ENCODE assay signal across 14 cellular contexts in the genomic region with DNA sequence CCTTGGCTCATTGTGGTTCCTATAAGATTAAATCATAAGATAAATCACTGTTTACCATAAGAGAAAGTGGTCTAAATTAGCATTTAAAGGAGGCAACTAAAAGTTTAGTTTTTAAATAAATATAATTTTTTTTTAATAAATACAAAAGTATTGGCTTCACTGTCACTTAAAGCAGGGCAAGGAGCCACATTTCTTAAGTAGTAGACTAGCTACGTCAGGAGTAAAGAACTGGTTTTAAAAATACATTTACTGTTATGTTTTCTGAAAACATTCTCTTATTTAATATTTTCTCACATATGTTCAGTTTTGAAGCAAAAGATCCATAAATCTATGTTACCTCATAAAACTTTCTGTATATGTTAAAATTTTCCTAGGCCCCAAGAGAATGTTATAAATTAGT. TPM values are rescaled to one million over a fixed set of nuclear protein-coding genes. Genes with fewer than 3 reads are reported as not detected.
DNase-seq lines count a peak whose midpoint lies in the region; ATAC-seq, FAIRE-seq and TF ChIP-seq lines count a peak whose summit lies in the region.
"Had no signal": no experiment of that assay in that cellular context is flagged by ENCODE, and none has a peak within 500 bp of the region (broad histone marks: within the 10 kb centered on the region; RNA-seq: fewer than 3 reads in every experiment).

No MANE protein-coding gene starts in this region.

- H3K9ac ChIP-seq in liver (ENCODE audit: low read depth in 1 of 2, low read length in 2 of 2): peak overlapping the region; percentile 39 to 82

- no peak for TF ChIP-seq RAD21 in liver (IDR thresholded peaks at IDR 0.05)

- DNase-seq in A673 (ENCODE audit: low spot score) (no peak), astrocyte of the cerebellum (ENCODE audit: low read depth) (no peak), small intestine (no peak), foreskin fibroblast (no peak), NCI-H2081 (lab: John Stamatoyannopoulos, UW) (no peak)
- DNase-seq: activated naive CD4-positive, alpha-beta T cell treated with anti-CD3 and anti-CD28 coated beads, Interleukin-2, amount 10 ng/mL, durations not matched to agents 7 days and 5 days; MG63; SW 1271; WERI-Rb-1 had no signal

- peaks cover 55% of the 10 kb centered on the region for H3K4me1 ChIP-seq in A673 (ENCODE audit: insufficient read depth, low read length, poor library complexity, severe bottlenecking)
- H3K4me1 ChIP-seq in liver (ENCODE audit: control insufficient read depth in 4 of 4, insufficient read depth in 4 of 4, low read length in 3 of 4): peaks cover 3 to 25% (median 19%) of the 10 kb centered on the region in 4 donors
- H3K4me1 ChIP-seq in small intestine (ENCODE audit: control insufficient read depth in 2 of 2, insufficient read depth in 1 of 2, low read depth in 1 of 2, low read length in 1 of 2): peaks cover 6 to 9% of the 10 kb centered on the region in 2 donors

- H3K36me3 ChIP-seq in A673 (ENCODE audit: insufficient read depth, low read length, poor library complexity, severe bottlenecking): no peaks in the 10 kb centered on the region
- peaks cover 0 to 3% (median under 1%) of the 10 kb centered on the region in 4 donors for H3K36me3 ChIP-seq in liver (ENCODE audit: control insufficient read depth in 4 of 4, insufficient read depth in 3 of 4, low read depth in 1 of 4, low read length in 3 of 4)
- no peaks in the 10 kb centered on the region for H3K36me3 ChIP-seq in small intestine (ENCODE audit: control insufficient read depth in 2 of 2, insufficient read depth in 2 of 2, low read length in 2 of 2)
- H3K36me3 ChIP-seq: WERI-Rb-1 had no signal

- H3K9me3 ChIP-seq in A673 (ENCODE audit: low read depth, low read length, poor library complexity, severe bottlenecking): no peaks in the 10 kb centered on the region
- H3K9me3 ChIP-seq in liver (ENCODE audit: control insufficient read depth in 4 of 4, low read length in 3 of 4): no peaks in the 10 kb centered on the region
- no peaks in the 10 kb centered on the region for H3K9me3 ChIP-seq in small intestine (ENCODE audit: control insufficient read depth, low read depth)
- H3K9me3 ChIP-seq: MG63 had no signal

- peak overlapping the region; percentile 47 for H3K27ac ChIP-seq in A673 (ENCODE audit: low read depth, low read length, poor library complexity, severe bottlenecking)
- peak overlapping the region; percentile 2 to 69 for H3K27ac ChIP-seq in liver (ENCODE audit: low read depth in 1 of 2, low read length in 2 of 2)
- no peak overlapping the region for H3K27ac ChIP-seq in small intestine (ENCODE audit: low read depth in 1 of 2, low read length in 1 of 2)
- H3K27ac ChIP-seq: WERI-Rb-1 had no signal

- POLR2A ChIA-PET in A673 (lab: Charles Lee; ENCODE audit: low non-redundant PET): no interaction called here

- no peaks in the 10 kb centered on the region for H3K27me3 ChIP-seq in A673 (replicated peaks; ENCODE audit: insufficient read depth, low read depth, low read length, poor library complexity)
- no peaks in the 10 kb centered on the region for H3K27me3 ChIP-seq in liver (ENCODE audit: control insufficient read depth in 4 of 4, insufficient read depth in 4 of 4, low read length in 3 of 4)
- H3K27me3 ChIP-seq in small intestine (ENCODE audit: control insufficient read depth in 2 of 2, insufficient read depth in 2 of 2, low read length in 2 of 2): no peaks in the 10 kb centered on the region
- H3K27me3 ChIP-seq: MG63 had no signal

- no TSS peak for BruUV-seq in A673 (replicated peaks; lab: Mats Ljungman, UMichigan)

- ATAC-seq in HG03469 (IDR thresholded peaks at IDR 0.05; ENCODE audit: unreplicated experiment): no peak
- no peak for ATAC-seq in GM18861 (IDR thresholded peaks at IDR 0.05; ENCODE audit: unreplicated experiment)

- in situ Hi-C loops in astrocyte of the cerebellum (cut with HindIII; ENCODE audit: low sequenced_read_pairs): no loop called here

- intact Hi-C loops in A673 (cut with micrococcal nuclease; ENCODE audit: unreplicated experiment): no loop called here

- H3K4me3 ChIP-seq in A673 (ENCODE audit: low read depth, low read length, poor library complexity, severe bottlenecking): peak overlapping the region; percentile 28
- H3K4me3 ChIP-seq in astrocyte of the cerebellum (ENCODE audit: low read depth, low read length): peak overlapping the region; percentile 14
- H3K4me3 ChIP-seq in liver (ENCODE audit: low read depth in 1 of 3, low read length in 3 of 3): peak overlapping the region in 1 of 3 donors; percentile 16
- H3K4me3 ChIP-seq in small intestine (ENCODE audit: low read depth in 1 of 2, low read length in 2 of 2): no peak overlapping the region
- H3K4me3 ChIP-seq in foreskin fibroblast (ENCODE audit: low read depth in 1 of 2, low read length in 2 of 2): peak overlapping the region in 1 of 2 donors; percentile 39

- CTCF ChIA-PET in A673 (lab: Charles Lee): interaction anchor here (0.7 kb wide), 1 partner anchor 328 kb away, joined by 3 read pairs; no protein-coding TSS in a partner anchor

- 64% methylated on average over 1 of the region's 1 CpG for WGBS in liver
- WGBS in small intestine, 3 donors: 64 to 87% (median 77%) methylated on average over 1 of the region's 1 CpG

- FAIRE-seq in small intestine (lab: Jason Lieb, UNC): peak; percentile 62

- TF ChIP-seq CTCF in A673 (conservative IDR thresholded peaks at IDR 0.05; ENCODE audit: low read depth, low read length) (no peak), astrocyte of the cerebellum (IDR thresholded peaks at IDR 0.05; ENCODE audit: low read depth, low read length, missing control alignments) (no peak), liver (IDR thresholded peaks at IDR 0.05; ENCODE audit: low read depth, low read length, missing input control) (no peak), foreskin fibroblast (IDR thresholded peaks at IDR 0.05; ENCODE audit: low read depth, low read length) (no peak)

TF ChIP-seq in liver, 16 proteins besides CTCF, POLR2A, EP300 and RAD21:
- TF ChIP-seq FOXA2 (IDR thresholded peaks at IDR 0.05) (no peak), SP1 (IDR thresholded peaks at IDR 0.05) (no peak), RXRA (IDR thresholded peaks at IDR 0.05) (no peak), GABPA (IDR thresholded peaks at IDR 0.05 in 1 of 2, conservative IDR thresholded peaks at IDR 0.05 in 1 of 2) (no peak), FOXA1 (IDR thresholded peaks at IDR 0.05) (no peak), JUND (IDR thresholded peaks at IDR 0.05) (no peak), TAF1 (conservative IDR thresholded peaks at IDR 0.05) (no peak), HNF4A (conservative IDR thresholded peaks at IDR 0.05) (no peak)
- TF ChIP-seq, protein P1, sequence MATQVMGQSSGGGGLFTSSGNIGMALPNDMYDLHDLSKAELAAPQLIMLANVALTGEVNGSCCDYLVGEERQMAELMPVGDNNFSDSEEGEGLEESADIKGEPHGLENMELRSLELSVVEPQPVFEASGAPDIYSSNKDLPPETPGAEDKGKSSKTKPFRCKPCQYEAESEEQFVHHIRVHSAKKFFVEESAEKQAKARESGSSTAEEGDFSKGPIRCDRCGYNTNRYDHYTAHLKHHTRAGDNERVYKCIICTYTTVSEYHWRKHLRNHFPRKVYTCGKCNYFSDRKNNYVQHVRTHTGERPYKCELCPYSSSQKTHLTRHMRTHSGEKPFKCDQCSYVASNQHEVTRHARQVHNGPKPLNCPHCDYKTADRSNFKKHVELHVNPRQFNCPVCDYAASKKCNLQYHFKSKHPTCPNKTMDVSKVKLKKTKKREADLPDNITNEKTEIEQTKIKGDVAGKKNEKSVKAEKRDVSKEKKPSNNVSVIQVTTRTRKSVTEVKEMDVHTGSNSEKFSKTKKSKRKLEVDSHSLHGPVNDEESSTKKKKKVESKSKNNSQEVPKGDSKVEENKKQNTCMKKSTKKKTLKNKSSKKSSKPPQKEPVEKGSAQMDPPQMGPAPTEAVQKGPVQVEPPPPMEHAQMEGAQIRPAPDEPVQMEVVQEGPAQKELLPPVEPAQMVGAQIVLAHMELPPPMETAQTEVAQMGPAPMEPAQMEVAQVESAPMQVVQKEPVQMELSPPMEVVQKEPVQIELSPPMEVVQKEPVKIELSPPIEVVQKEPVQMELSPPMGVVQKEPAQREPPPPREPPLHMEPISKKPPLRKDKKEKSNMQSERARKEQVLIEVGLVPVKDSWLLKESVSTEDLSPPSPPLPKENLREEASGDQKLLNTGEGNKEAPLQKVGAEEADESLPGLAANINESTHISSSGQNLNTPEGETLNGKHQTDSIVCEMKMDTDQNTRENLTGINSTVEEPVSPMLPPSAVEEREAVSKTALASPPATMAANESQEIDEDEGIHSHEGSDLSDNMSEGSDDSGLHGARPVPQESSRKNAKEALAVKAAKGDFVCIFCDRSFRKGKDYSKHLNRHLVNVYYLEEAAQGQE (IDR thresholded peaks at IDR 0.05): no peak
- TF ChIP-seq, protein P2, sequence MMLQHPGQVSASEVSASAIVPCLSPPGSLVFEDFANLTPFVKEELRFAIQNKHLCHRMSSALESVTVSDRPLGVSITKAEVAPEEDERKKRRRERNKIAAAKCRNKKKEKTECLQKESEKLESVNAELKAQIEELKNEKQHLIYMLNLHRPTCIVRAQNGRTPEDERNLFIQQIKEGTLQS (IDR thresholded peaks at IDR 0.05): no peak
- TF ChIP-seq, protein P3, sequence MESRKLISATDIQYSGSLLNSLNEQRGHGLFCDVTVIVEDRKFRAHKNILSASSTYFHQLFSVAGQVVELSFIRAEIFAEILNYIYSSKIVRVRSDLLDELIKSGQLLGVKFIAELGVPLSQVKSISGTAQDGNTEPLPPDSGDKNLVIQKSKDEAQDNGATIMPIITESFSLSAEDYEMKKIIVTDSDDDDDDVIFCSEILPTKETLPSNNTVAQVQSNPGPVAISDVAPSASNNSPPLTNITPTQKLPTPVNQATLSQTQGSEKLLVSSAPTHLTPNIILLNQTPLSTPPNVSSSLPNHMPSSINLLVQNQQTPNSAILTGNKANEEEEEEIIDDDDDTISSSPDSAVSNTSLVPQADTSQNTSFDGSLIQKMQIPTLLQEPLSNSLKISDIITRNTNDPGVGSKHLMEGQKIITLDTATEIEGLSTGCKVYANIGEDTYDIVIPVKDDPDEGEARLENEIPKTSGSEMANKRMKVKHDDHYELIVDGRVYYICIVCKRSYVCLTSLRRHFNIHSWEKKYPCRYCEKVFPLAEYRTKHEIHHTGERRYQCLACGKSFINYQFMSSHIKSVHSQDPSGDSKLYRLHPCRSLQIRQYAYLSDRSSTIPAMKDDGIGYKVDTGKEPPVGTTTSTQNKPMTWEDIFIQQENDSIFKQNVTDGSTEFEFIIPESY (IDR thresholded peaks at IDR 0.05): no peak

RNA-seq across cellular contexts. Expression of a gene that starts 2.2 kb away (rescaled TPM):
- total RNA-seq in A673 (2021) (5.0 and 6.8 TPM in 2 replicates), liver (10 to 100 TPM in 1 of 2 donors, under 1 TPM in 1; 0.93 to 11.2 TPM)
- polyA plus RNA-seq in liver (1 to 10 TPM; 2.6 to 5.5 TPM), small intestine (10 to 100 TPM in 1 of 3 donors, 1 to 10 TPM in 2; 1.3 to 24.4 (median 4.1) TPM)
- total RNA-seq: epithelial cell of proximal tubule, OCI-LY7 had no signal

Comparison
In these comparisons a context has a peak if more than half of its experiments do, and no peak if none do; other contexts are left out.
1. H3K27ac ChIP-seq: peak in A673 (single experiment) and liver (2 of 2); none in small intestine (0 of 2).
2. H3K4me3 ChIP-seq: peak in A673 (single experiment) and astrocyte of the cerebellum (single experiment); none in small intestine (0 of 2).